8 cellular contexts compared by ENCODE assay signal in the genomic region with DNA sequence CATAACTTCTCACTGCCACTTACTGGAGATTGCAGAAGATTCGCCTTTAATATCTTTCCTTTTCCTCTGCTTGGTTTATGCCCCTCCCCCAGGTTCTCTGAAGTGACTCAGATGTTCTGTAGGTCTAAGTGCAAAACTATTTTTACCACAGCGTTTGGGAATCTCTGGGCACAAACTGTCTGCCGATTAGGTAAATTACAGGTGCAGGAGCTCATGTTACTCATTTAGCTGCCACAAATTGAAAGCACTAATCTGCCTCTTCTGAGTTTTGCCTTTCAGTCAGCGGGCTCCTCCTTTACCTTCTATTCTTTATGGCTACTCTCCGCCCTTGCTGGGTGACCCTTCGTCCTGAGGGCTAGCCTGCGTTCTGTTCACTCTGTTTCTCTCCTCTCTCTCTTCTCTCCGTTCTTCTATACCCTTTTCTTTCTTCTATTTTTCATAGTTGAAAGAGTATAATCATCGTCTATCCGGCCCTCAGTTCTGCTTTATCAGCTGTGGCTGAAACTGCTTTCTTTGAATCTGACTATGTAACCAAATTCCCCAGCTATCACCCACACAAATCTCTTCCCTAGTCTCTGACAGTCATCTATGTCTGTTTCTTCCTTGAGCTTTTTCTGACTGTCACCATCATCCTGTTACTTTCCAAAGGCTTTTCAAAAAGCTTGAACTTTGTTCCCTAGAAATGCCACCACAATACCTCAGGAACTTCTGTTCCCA. TPM values are rescaled to one million over a fixed set of nuclear protein-coding genes. Genes with fewer than 3 reads are reported as not detected.
DNase-seq lines count a peak whose midpoint lies in the region; ATAC-seq, FAIRE-seq and TF ChIP-seq lines count a peak whose summit lies in the region.

No MANE protein-coding gene starts in this region.

- TF ChIP-seq CTCF in bronchial epithelial cell (IDR thresholded peaks at IDR 0.05; ENCODE audit: insufficient read depth, low read length, severe bottlenecking) = no peak

- peaks cover 4% of the 10 kb centered on the region for H3K27me3 ChIP-seq in bronchial epithelial cell (ENCODE audit: control insufficient read depth, insufficient read depth, low read length)

- peak; percentile 61 for DNase-seq in AG20443 (ENCODE audit: low spot score)
- DNase-seq in bronchial epithelial cell (ENCODE audit: low read depth) = peak; percentile 81
- peak; percentile 77 for DNase-seq in putamen (ENCODE audit: low spot score)
- no peak for DNase-seq in middle frontal gyrus (ENCODE audit: extremely low spot score, low spot score)
- no peak for DNase-seq in globus pallidus (ENCODE audit: low spot score)
- no peak for DNase-seq in HTR-8/SVneo (ENCODE audit: insufficient read length, low spot score)

- no peak for FAIRE-seq in bronchial epithelial cell (lab: Jason Lieb, UNC)
- no peak for FAIRE-seq in HTR-8/SVneo (lab: Jason Lieb, UNC)

- ATAC-seq in GM21447 (IDR thresholded peaks at IDR 0.05; ENCODE audit: unreplicated experiment) (peak; percentile 77), HG03575 (IDR thresholded peaks at IDR 0.05; ENCODE audit: extremely low read depth, insufficient number of reproducible peaks, low FRiP score, unreplicated experiment) (peak; percentile 30)

- no peak overlapping the region for H3K4me3 ChIP-seq in bronchial epithelial cell (ENCODE audit: low read depth, low read length)

- no peaks in the 10 kb centered on the region for H3K36me3 ChIP-seq in bronchial epithelial cell (ENCODE audit: control insufficient read depth, insufficient read depth, low read length)

RNA-seq across cellular contexts. Expression of gene MYF6, which starts 4.4 kb away (rescaled TPM):
- not detected in 2 replicates for total RNA-seq in bronchial epithelial cell

RNA-seq across cellular contexts. Expression of gene MYF5, which starts 13.7 kb away (rescaled TPM):
- total RNA-seq in bronchial epithelial cell = not detected in 2 replicates

Comparison
In these comparisons a context has a peak if more than half of its experiments do, and no peak if none do; other contexts are left out.
1. DNase-seq: peak in AG20443 (single experiment), bronchial epithelial cell (single experiment) and putamen (single experiment); none in middle frontal gyrus (single experiment), globus pallidus (single experiment) and HTR-8/SVneo (single experiment).